Comparison of ENCODE assay signal across 13 cellular contexts in the genomic region with DNA sequence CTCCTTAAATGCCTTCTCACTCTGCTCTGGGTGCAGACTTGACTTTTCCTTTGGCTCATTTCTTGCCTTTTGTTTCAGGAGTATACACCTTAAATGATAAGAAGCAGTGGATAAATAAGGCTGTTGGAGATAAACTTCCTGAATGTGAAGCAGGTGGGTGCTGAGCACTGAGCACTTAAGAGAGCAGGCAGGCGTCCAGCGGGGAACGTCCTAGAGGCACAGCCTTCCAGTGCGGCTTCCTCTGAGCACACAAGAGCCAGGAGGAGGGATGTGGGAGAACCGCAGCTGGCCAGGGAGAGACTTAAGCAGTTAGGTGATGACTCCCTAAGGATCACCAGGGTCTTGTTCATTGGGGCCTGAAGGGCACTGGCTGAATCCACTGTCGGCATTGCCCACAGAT. TPM values are rescaled to one million over a fixed set of nuclear protein-coding genes. Genes with fewer than 3 reads are reported as not detected.
A peak's percentile ranks its signal among the peaks of the same experiment; 100 is the strongest.
DNase-seq lines count a peak whose midpoint lies in the region; ATAC-seq, FAIRE-seq and TF ChIP-seq lines count a peak whose summit lies in the region.
"Not testable (repeated sequence)": the region's sequence is repeated elsewhere in the genome, so short reads cannot be mapped to it uniquely, and the experiment has no call there.
"Had no signal": no experiment of that assay in that cellular context is flagged by ENCODE, and none has a peak within 500 bp of the region (broad histone marks: within the 10 kb centered on the region; RNA-seq: fewer than 3 reads in every experiment).

No MANE protein-coding gene starts in this region.

- peak; percentile 65 for ATAC-seq in Right ventricle myocardium superior (ENCODE audit: poor library complexity)
- ATAC-seq in left colon, result peak; percentile 80
- ATAC-seq in mucosa of descending colon, result peak; percentile 77

- H3K4me1 ChIP-seq in left ventricle myocardium inferior (peaks cover 36% of the 10 kb centered on the region), tibial artery (peaks cover 0 to 37% (median 23%) of the 10 kb centered on the region in 4 donors)
- H3K4me1 ChIP-seq in mucosa of descending colon (ENCODE audit: low read depth), result not testable (repeated sequence)

- not testable (repeated sequence) for DNase-seq in Right ventricle myocardium superior; left ventricle myocardium inferior; left colon; mucosa of descending colon; substantia nigra (lab: John Stamatoyannopoulos, UW); tibial artery

- peak; percentile 57 for FAIRE-seq in colon (lab: Jason Lieb, UNC)

- intact Hi-C loops in Right ventricle myocardium superior (cut with DNase I); left ventricle myocardium inferior (cut with micrococcal nuclease); left colon (cut with DNase I, micrococcal nuclease); mucosa of descending colon (cut with DNase I, micrococcal nuclease); tibial artery (cut with DNase I; ENCODE audit: low total_unique reads): not testable (repeated sequence)

- TF ChIP-seq CTCF in left ventricle myocardium inferior (IDR thresholded peaks at IDR 0.05; ENCODE audit: borderline replicate concordance); mucosa of descending colon (IDR thresholded peaks at IDR 0.05); tibial artery (IDR thresholded peaks at IDR 0.05): not testable (repeated sequence)

- not testable (repeated sequence) for H3K36me3 ChIP-seq in left ventricle myocardium inferior; mucosa of descending colon (ENCODE audit: low read depth); tibial artery

- not testable (repeated sequence) for H3K27me3 ChIP-seq in left ventricle myocardium inferior (ENCODE audit: low read depth); tibial artery

- H3K27ac ChIP-seq in left ventricle myocardium inferior (replicated peaks) (peak overlapping the region; percentile 94), substantia nigra (ENCODE audit: low read depth, low read length, poor library complexity, severe bottlenecking) (peak overlapping the region; percentile 95), tibial artery (peak overlapping the region; percentile 59 to 64)

- H3K4me3 ChIP-seq in left ventricle myocardium inferior, result peak overlapping the region; percentile 50
- H3K4me3 ChIP-seq in mucosa of descending colon, tibial artery: not testable (repeated sequence)

- not testable (repeated sequence) for H3K9me3 ChIP-seq in left ventricle myocardium inferior (replicated peaks); mucosa of descending colon; tibial artery

RNA-seq across cellular contexts. Expression of a gene that starts 12.0 kb away (rescaled TPM):
- total RNA-seq in Right ventricle myocardium superior, result 87.8 TPM
- total RNA-seq in left ventricle myocardium inferior, result 67.8 TPM
- not detected for total RNA-seq in left colon
- total RNA-seq in mucosa of descending colon, result under 1 TPM in 1 of 3 donors, not detected in 2; 0.51 TPM
- total RNA-seq: CD4-positive, alpha-beta T cell; CD8-positive, alpha-beta memory T cell; GM12878; GM23248; H1; H7 had no signal

RNA-seq across cellular contexts. Expression of a gene that starts 18.4 kb away (rescaled TPM):
- 6.9 TPM for total RNA-seq in Right ventricle myocardium superior
- 6.7 TPM for total RNA-seq in left ventricle myocardium inferior
- 10 to 100 TPM in 1 of 2 donors, 1 to 10 TPM in 1; 8.8 to 10.4 TPM for total RNA-seq in left colon
- 10 to 100 TPM in 2 of 3 donors, 1 to 10 TPM in 1; 9.8 to 14.5 (median 12.0) TPM for total RNA-seq in mucosa of descending colon

RNA-seq across cellular contexts. Expression of a gene that starts 18.6 kb away (rescaled TPM):
- total RNA-seq in Right ventricle myocardium superior (38.1 TPM), left ventricle myocardium inferior (38.7 TPM), left colon (10 to 100 TPM; 52.0 to 61.5 TPM), mucosa of descending colon (10 to 100 TPM; 56.0 to 75.9 (median 62.7) TPM)

RNA-seq across cellular contexts. Expression of a gene that starts 20.8 kb away (rescaled TPM):
- total RNA-seq in Right ventricle myocardium superior (6.4 TPM), left ventricle myocardium inferior (1.6 TPM), left colon (not detected), mucosa of descending colon (1 to 10 TPM in 1 of 3 donors, under 1 TPM in 2; 0.38 to 4.6 (median 0.51) TPM)
- total RNA-seq: CD4-positive, alpha-beta T cell; CD8-positive, alpha-beta memory T cell; GM23248; H1 had no signal

Comparison
In these comparisons a context has a peak if more than half of its experiments do, and no peak if none do; other contexts are left out.
1. RNA of a gene that starts 12.0 kb away (total RNA-seq): 87.8 TPM in Right ventricle myocardium superior (single experiment) and 67.8 TPM in left ventricle myocardium inferior (single experiment); not detected in left colon and 0.51 TPM in mucosa of descending colon; every median in the first group is over 10 times any median in the second.
2. Peak in every context shown above with its lines, with median percentiles within 50 percentile points of each other: ATAC-seq and H3K27ac ChIP-seq.